ENCODE assay signal across 6 cellular contexts in genomic region chr13:26305676-26306075, GRCh38.
"Had no signal": no experiment of that assay in that cellular context is flagged by ENCODE, and none has a peak within 500 bp of the region (broad histone marks: within the 10 kb centered on the region; RNA-seq: fewer than 3 reads in every experiment).

No MANE protein-coding gene starts in this region.

- H3K9ac ChIP-seq: KMS-11 had no signal

- FAIRE-seq: HTR-8/SVneo had no signal

- H3K4me2 ChIP-seq: KMS-11 had no signal

- H3K27ac ChIP-seq: KMS-11 had no signal

- DNase-seq: GOT3, H7, HCEC 1CT, KBM-7 had no signal
